Comparison of ENCODE assay signal across 8 cellular contexts in genomic region chr9:5976668-5977397, GRCh38. TPM values are rescaled to one million over a fixed set of nuclear protein-coding genes. Genes with fewer than 3 reads are reported as not detected.
DNase-seq lines count a peak whose midpoint lies in the region; ATAC-seq and TF ChIP-seq lines count a peak whose summit lies in the region.

No MANE protein-coding gene starts in this region.

- no peak overlapping the region for H3K9ac ChIP-seq in OCI-LY3 (ENCODE audit: low read length)

- DNase-seq in ELR (ENCODE audit: low read depth) (peak; percentile 4), left cardiac atrium (no peak), NCI-H1417 (lab: John Stamatoyannopoulos, UW) (no peak), NCI-H146 treated with DMSO at 0.1 percent for 48 hours (lab: John Stamatoyannopoulos, UW; ENCODE audit: unreplicated experiment) (no peak), GM23338 (ENCODE audit: low spot score) (no peak)
- no peak for DNase-seq in central memory CD4-positive, alpha-beta T cell

- H3K4me1 Mint-ChIP-seq in GM23338 = no peaks in the 10 kb centered on the region

- TF ChIP-seq CTCF in OCI-LY3 (IDR thresholded peaks at IDR 0.05; ENCODE audit: low read depth, low read length) (peak; percentile 29), GM23338 (conservative IDR thresholded peaks at IDR 0.05; ENCODE audit: low read depth in 2 of 2) (no peak)

- H3K9me3 ChIP-seq in OCI-LY3 (ENCODE audit: insufficient read depth, low read length) = no peaks in the 10 kb centered on the region

- peaks cover 11% of the 10 kb centered on the region for H3K4me1 ChIP-seq in OCI-LY3 (ENCODE audit: low read length)
- H3K4me1 ChIP-seq in GM23338 (ENCODE audit: insufficient read depth) = no peaks in the 10 kb centered on the region

- H3K9me3 Mint-ChIP-seq in GM23338 = no peaks in the 10 kb centered on the region; the same call in 1 of the 3 replicates

- no peaks in the 10 kb centered on the region for H3F3A ChIP-seq in GM23338 (replicated peaks; ENCODE audit: low read depth)

- peaks cover 7% of the 10 kb centered on the region for H3K36me3 ChIP-seq in OCI-LY3 (replicated peaks; ENCODE audit: low read depth, low read length)
- H3K36me3 ChIP-seq in GM23338 (ENCODE audit: insufficient read depth) = 0 out of 2 replicates have a peak, but pooled peaks cover 5% of the 10 kb centered on the region

- H3K4me2 ChIP-seq in OCI-LY3 (ENCODE audit: low read length) (no peak overlapping the region), GM23338 (no peak overlapping the region)

- intact Hi-C loops in left cardiac atrium (cut with DNase I) = no loop called here

- H3K27ac ChIP-seq in OCI-LY3 (ENCODE audit: low read length) (0 out of 2 replicates have a peak overlapping the region, but pooled peaks have one; percentile 3), GM23338 (ENCODE audit: low read depth) (no peak overlapping the region)

- no peaks in the 10 kb centered on the region for H3K9me2 ChIP-seq in GM23338 (ENCODE audit: insufficient read depth)

- H4K20me1 ChIP-seq in OCI-LY3 (ENCODE audit: insufficient read depth, low read length) (no peaks in the 10 kb centered on the region), GM23338 (replicated peaks; ENCODE audit: insufficient read depth) (no peaks in the 10 kb centered on the region; the same call in 1 of the 2 replicates)

- H3K27me3 Mint-ChIP-seq in GM23338 (ENCODE audit: insufficient read depth, low read depth, poor library complexity) = peaks cover 3% of the 10 kb centered on the region

- no peak overlapping the region for H3K27ac Mint-ChIP-seq in GM23338

- H3K36me3 Mint-ChIP-seq in GM23338 (ENCODE audit: low read depth) = peaks cover 22% of the 10 kb centered on the region; the same call in 2 of the 3 replicates

- H2AFZ ChIP-seq in OCI-LY3 (ENCODE audit: low read depth, low read length) (no peak overlapping the region), GM23338 (no peak overlapping the region)

- H3K79me2 ChIP-seq in OCI-LY3 (ENCODE audit: low read length) (no peaks in the 10 kb centered on the region), GM23338 (replicated peaks; ENCODE audit: insufficient read depth) (no peaks in the 10 kb centered on the region)

- H3K4me3 ChIP-seq in OCI-LY3 (ENCODE audit: low read length) (no peak overlapping the region), GM23338 (no peak overlapping the region)

- H3K4me3 Mint-ChIP-seq in GM23338 = no peak overlapping the region

- H3K27me3 ChIP-seq in OCI-LY3 (ENCODE audit: low read depth, low read length) (no peaks in the 10 kb centered on the region), GM23338 (ENCODE audit: insufficient read depth) (no peaks in the 10 kb centered on the region)

- ATAC-seq in GM21528 (IDR thresholded peaks at IDR 0.05; ENCODE audit: low FRiP score, unreplicated experiment) (peak; percentile 81), left cardiac atrium (peak; percentile 53 to 83), GM23338 (no peak)

TF ChIP-seq in GM23338, 12 proteins besides CTCF, POLR2A, EP300 and RAD21:
- TF ChIP-seq POLR2AphosphoS5 (IDR thresholded peaks at IDR 0.05; ENCODE audit: low read depth) = no peak
- no peak for TF ChIP-seq EZH2 (IDR thresholded peaks at IDR 0.05; ENCODE audit: low read depth, unreplicated experiment)
- no peak for TF ChIP-seq ZNF331 (CRISPR knock-in tag; IDR thresholded peaks at IDR 0.05; ENCODE audit: low read depth)

RNA-seq across cellular contexts. Expression of gene RANBP6, which starts 38.6 kb away (rescaled TPM):
- total RNA-seq in left cardiac atrium = 10 to 100 TPM; 18.6 to 30.1 TPM
- 23.6 and 26.4 TPM in 2 replicates for total RNA-seq in GM23338 (2014; rRNA removed; shearing (Covaris generic))
- 6.6 and 9.4 TPM in 2 replicates for polyA plus RNA-seq in GM23338 (2016; fragmentation: Nextera tagmentation; extraction: Ambion mirVana)
